In genomic region chr7:158494162-158494586, GRCh38 we compare ENCODE assay signal across 1 cellular context.
TF ChIP-seq lines count a peak whose summit lies in the region.

No MANE protein-coding gene starts in this region.

TF ChIP-seq in H1, 55 proteins besides CTCF, POLR2A, EP300 and RAD21 (continued from another document):
- TF ChIP-seq CHD7 (IDR thresholded peaks at IDR 0.05; ENCODE audit: insufficient replicate concordance, low read length) (no peak), EZH2 (IDR thresholded peaks at IDR 0.05; ENCODE audit: low read depth, low read length, severe bottlenecking) (no peak), TBP (IDR thresholded peaks at IDR 0.05; ENCODE audit: low read depth, low read length) (no peak), JUN (IDR thresholded peaks at IDR 0.05; ENCODE audit: low read depth, low read length) (no peak), POU5F1 (IDR thresholded peaks at IDR 0.05; ENCODE audit: low read depth, low read length) (no peak), EGR1 (IDR thresholded peaks at IDR 0.05; ENCODE audit: borderline replicate concordance, low read depth, low read length) (no peak), TAF1 (IDR thresholded peaks at IDR 0.05; ENCODE audit: low read depth, low read length) (no peak), SP2 (IDR thresholded peaks at IDR 0.05; ENCODE audit: low read length) (no peak), BRCA1 (IDR thresholded peaks at IDR 0.05; ENCODE audit: low read depth, low read length) (no peak), SIX5 (IDR thresholded peaks at IDR 0.05; ENCODE audit: low read depth, low read length) (no peak), E2F6 (IDR thresholded peaks at IDR 0.05) (no peak), SIN3A (conservative IDR thresholded peaks at IDR 0.05 in 1 of 2, IDR thresholded peaks at IDR 0.05 in 1 of 2; ENCODE audit: low read depth in 1 of 2, low read length in 2 of 2) (no peak), RBBP5 (IDR thresholded peaks at IDR 0.05; ENCODE audit: borderline replicate concordance, low read depth, low read length) (no peak), ASH2L (IDR thresholded peaks at IDR 0.05; ENCODE audit: low read length) (no peak), RFX5 (IDR thresholded peaks at IDR 0.05; ENCODE audit: borderline replicate concordance, low read depth, low read length) (no peak), KDM4A (IDR thresholded peaks at IDR 0.05; ENCODE audit: low read depth, low read length, severe bottlenecking) (no peak), CTBP2 (IDR thresholded peaks at IDR 0.05; ENCODE audit: borderline replicate concordance, insufficient read depth, insufficient read length, low read length) (no peak)
